ENCODE assay signal across 1 cellular context in genomic region chr1:234961468-234962339, GRCh38.
TF ChIP-seq lines count a peak whose summit lies in the region.

No MANE protein-coding gene starts in this region.

TF ChIP-seq in HepG2, 621 proteins besides CTCF, POLR2A, EP300 and RAD21 (continued from another document and continues in another):
- TF ChIP-seq MLXIP (CRISPR knock-in tag; IDR thresholded peaks at IDR 0.05; ENCODE audit: borderline replicate concordance), result no peak
- TF ChIP-seq MLLT10 (CRISPR knock-in tag; IDR thresholded peaks at IDR 0.05), result no peak
- TF ChIP-seq ZMAT3 (CRISPR knock-in tag; conservative IDR thresholded peaks at IDR 0.05), result no peak
- TF ChIP-seq HCFC1 (IDR thresholded peaks at IDR 0.05; ENCODE audit: low read depth, low read length), result no peak
- no peak for TF ChIP-seq ZNF468 (CRISPR knock-in tag; IDR thresholded peaks at IDR 0.05)
- no peak for TF ChIP-seq TBL1XR1 (IDR thresholded peaks at IDR 0.05; ENCODE audit: borderline replicate concordance, low read length, partially characterized antibody)
- TF ChIP-seq KDM2A (CRISPR knock-in tag; IDR thresholded peaks at IDR 0.05; ENCODE audit: borderline replicate concordance, low read depth), result 0 out of 2 replicates have a peak, but pooled peaks have one; percentile 5
- no peak for TF ChIP-seq ZFY (CRISPR knock-in tag; IDR thresholded peaks at IDR 0.05)
- TF ChIP-seq ZFP82 (CRISPR knock-in tag; IDR thresholded peaks at IDR 0.05; ENCODE audit: borderline replicate concordance), result no peak
- 0 out of 2 replicates have a peak, but pooled peaks have one; percentile 25 for TF ChIP-seq ZNF710 (CRISPR knock-in tag; IDR thresholded peaks at IDR 0.05; ENCODE audit: borderline replicate concordance)
- TF ChIP-seq ZBTB33 (CRISPR knock-in tag; IDR thresholded peaks at IDR 0.05), result peak; percentile 70
- peak; percentile 28; the same call in 1 of the 2 replicates for TF ChIP-seq DRAP1 (CRISPR knock-in tag; IDR thresholded peaks at IDR 0.05)
- TF ChIP-seq NR2C2 (CRISPR knock-in tag; IDR thresholded peaks at IDR 0.05; ENCODE audit: borderline replicate concordance), result no peak
- TF ChIP-seq NFE2 (CRISPR knock-in tag; IDR thresholded peaks at IDR 0.05), result no peak
- TF ChIP-seq ZBTB40 (IDR thresholded peaks at IDR 0.05), result no peak
- no peak for TF ChIP-seq ZBTB40 (CRISPR knock-in tag; IDR thresholded peaks at IDR 0.05)
- no peak for TF ChIP-seq ZBTB21 (CRISPR knock-in tag; IDR thresholded peaks at IDR 0.05)
- 0 out of 2 replicates have a peak, but pooled peaks have one; percentile 4 for TF ChIP-seq ZFX (CRISPR knock-in tag; IDR thresholded peaks at IDR 0.05; ENCODE audit: low read depth)
- no peak for TF ChIP-seq NKX3-1 (CRISPR knock-in tag; IDR thresholded peaks at IDR 0.05)
- TF ChIP-seq ZNF619 (CRISPR knock-in tag; IDR thresholded peaks at IDR 0.05), result no peak
- no peak for TF ChIP-seq ZNF382 (CRISPR knock-in tag; IDR thresholded peaks at IDR 0.05; ENCODE audit: borderline replicate concordance)
- TF ChIP-seq MYPOP (CRISPR knock-in tag; IDR thresholded peaks at IDR 0.05), result no peak
- TF ChIP-seq XBP1 (CRISPR knock-in tag; IDR thresholded peaks at IDR 0.05), result no peak
- no peak for TF ChIP-seq AGO1 (IDR thresholded peaks at IDR 0.05; ENCODE audit: low read depth, low read length, poor library complexity, severe bottlenecking)
- TF ChIP-seq ZNF335 (CRISPR knock-in tag; IDR thresholded peaks at IDR 0.05), result no peak
- no peak for TF ChIP-seq ZFAT (CRISPR knock-in tag; conservative IDR thresholded peaks at IDR 0.05)
- TF ChIP-seq SIN3B (IDR thresholded peaks at IDR 0.05; ENCODE audit: low read length), result no peak
- TF ChIP-seq ZNF552 (CRISPR knock-in tag; IDR thresholded peaks at IDR 0.05; ENCODE audit: borderline replicate concordance), result no peak
- peak; percentile 52; the same call in 1 of the 2 replicates for TF ChIP-seq ZNF235 (CRISPR knock-in tag; IDR thresholded peaks at IDR 0.05; ENCODE audit: borderline replicate concordance)
- no peak for TF ChIP-seq ZNF44 (CRISPR knock-in tag; IDR thresholded peaks at IDR 0.05)
- TF ChIP-seq KDM1A (CRISPR knock-in tag; IDR thresholded peaks at IDR 0.05), result no peak
- TF ChIP-seq ZNF292 (CRISPR knock-in tag; IDR thresholded peaks at IDR 0.05; ENCODE audit: borderline replicate concordance, low read depth), result no peak
- no peak for TF ChIP-seq ZNF883 (CRISPR knock-in tag; IDR thresholded peaks at IDR 0.05; ENCODE audit: not compliant biosample characterization)
- TF ChIP-seq WIZ (CRISPR knock-in tag; IDR thresholded peaks at IDR 0.05), result no peak
- TF ChIP-seq KLF9 (CRISPR knock-in tag; IDR thresholded peaks at IDR 0.05; ENCODE audit: low read depth), result no peak
- TF ChIP-seq FOSL2 (CRISPR knock-in tag; IDR thresholded peaks at IDR 0.05), result no peak
- TF ChIP-seq ZNF225 (CRISPR knock-in tag; IDR thresholded peaks at IDR 0.05), result no peak
- TF ChIP-seq ZNF780A (CRISPR knock-in tag; IDR thresholded peaks at IDR 0.05), result 0 out of 2 replicates have a peak, but pooled peaks have one; percentile 61
- TF ChIP-seq SOX6 (IDR thresholded peaks at IDR 0.05), result no peak
- peak; percentile 31 for TF ChIP-seq SOX6 (CRISPR knock-in tag; IDR thresholded peaks at IDR 0.05)
- TF ChIP-seq ZFP36 (IDR thresholded peaks at IDR 0.05; ENCODE audit: borderline replicate concordance, low read depth, low read length, partially characterized antibody), result no peak
- no peak for TF ChIP-seq NRL (CRISPR knock-in tag; IDR thresholded peaks at IDR 0.05; ENCODE audit: borderline replicate concordance)
- TF ChIP-seq ZNF761 (CRISPR knock-in tag; conservative IDR thresholded peaks at IDR 0.05), result no peak
- TF ChIP-seq NFE2L1 (CRISPR knock-in tag; IDR thresholded peaks at IDR 0.05; ENCODE audit: borderline replicate concordance), result no peak
- TF ChIP-seq RFXANK (CRISPR knock-in tag; IDR thresholded peaks at IDR 0.05), result no peak
- TF ChIP-seq IKZF1 (IDR thresholded peaks at IDR 0.05), result no peak
- no peak for TF ChIP-seq ZNF18 (CRISPR knock-in tag; IDR thresholded peaks at IDR 0.05; ENCODE audit: insufficient replicate concordance)
